ENCODE assay signal across 8 cellular contexts in genomic region chr4:20684852-20685763, GRCh38. TPM values are rescaled to one million over a fixed set of nuclear protein-coding genes. Genes with fewer than 3 reads are reported as not detected.
DNase-seq lines count a peak whose midpoint lies in the region; ATAC-seq, FAIRE-seq and TF ChIP-seq lines count a peak whose summit lies in the region.

No MANE protein-coding gene starts in this region.

- no peaks in the 10 kb centered on the region for H3K9me3 Mint-ChIP-seq in activated T-cell treated with anti-CD3 and anti-CD28 coated beads, Interleukin-2, amount 50 U/mL, for 72 hours

- intact Hi-C loops in testis (cut with DNase I; ENCODE audit: low total_unique reads): loop anchor here (10.0 kb wide), 1 partner anchor 140 kb away; no protein-coding TSS in a partner anchor

- CTCF ChIA-PET in RWPE1 (lab: Yijun Ruan, JAX): interaction anchor here (0.6 to 1.0 kb wide), 7 partner anchors 76 to 263 kb away, joined by 3 to 7 read pairs (median 3); no protein-coding TSS in a partner anchor

- no peak overlapping the region for H3K4me3 ChIP-seq in testis

- no peaks in the 10 kb centered on the region for H3K36me3 ChIP-seq in testis (ENCODE audit: low read depth, missing control alignments)

- no peak overlapping the region for H3K27ac Mint-ChIP-seq in T-helper 17 cell
- H3K27ac Mint-ChIP-seq in activated T-cell treated with anti-CD3 and anti-CD28 coated beads, Interleukin-2, amount 50 U/mL, for 72 hours: no peak overlapping the region

- no peaks in the 10 kb centered on the region for H3K4me1 ChIP-seq in testis

- POLR2A ChIA-PET in RWPE1 (lab: Yijun Ruan, JAX; ENCODE audit: low non-redundant PET): no interaction called here

- H3K9me3 ChIP-seq in testis: no peaks in the 10 kb centered on the region
- no peaks in the 10 kb centered on the region for H3K9me3 ChIP-seq in T-helper 17 cell (ENCODE audit: control insufficient read depth, low read length, poor library complexity, severe bottlenecking)

- TF ChIP-seq CTCF in RWPE1 (conservative IDR thresholded peaks at IDR 0.05; ENCODE audit: low read depth) (peak; percentile 66), testis (IDR thresholded peaks at IDR 0.05) (peak; percentile 50 to 69 (median 56))

- H3K27ac ChIP-seq in RWPE1 (no peak overlapping the region), testis (no peak overlapping the region)

- WGBS in testis, 2 donors: 40 to 43% methylated on average over 6 of the region's 6 CpGs

- no peaks in the 10 kb centered on the region for H3K36me3 Mint-ChIP-seq in T-helper 17 cell (ENCODE audit: low read depth)
- H3K36me3 Mint-ChIP-seq in activated T-cell treated with anti-CD3 and anti-CD28 coated beads, Interleukin-2, amount 50 U/mL, for 72 hours (ENCODE audit: insufficient read depth in 2 of 2): no peaks in the 10 kb centered on the region

- no peak for ATAC-seq in T-helper 17 cell
- no peak for ATAC-seq in activated T-cell treated with anti-CD3 and anti-CD28 coated beads, Interleukin-2, amount 50 U/mL, for 72 hours (replicated peaks in 1 of 2)

- peaks cover 2% of the 10 kb centered on the region for H3K4me1 Mint-ChIP-seq in T-helper 17 cell
- no peaks in the 10 kb centered on the region for H3K4me1 Mint-ChIP-seq in activated T-cell treated with anti-CD3 and anti-CD28 coated beads, Interleukin-2, amount 50 U/mL, for 72 hours (ENCODE audit: low read depth)

- no peaks in the 10 kb centered on the region for H3K27me3 ChIP-seq in testis

- DNase-seq in DMS 273 treated with DMSO at 0.1 percent for 48 hours (lab: John Stamatoyannopoulos, UW): peak; percentile 1
- peak; percentile 12 for DNase-seq in HPDE6-E6E7 (ENCODE audit: extremely low spot score)
- peak; percentile 11 for DNase-seq in RWPE1 (ENCODE audit: low spot score)
- peak in 1 of 2 donors; percentile 27 for DNase-seq in frontal cortex (ENCODE audit: low spot score in 2 of 2)
- no peak for DNase-seq in testis
- no peak for DNase-seq in T-helper 17 cell
- DNase-seq in NK-92 treated with Interleukin-12 subunit alpha and Interleukin-12 subunit beta, amount 100 ng/mL, for 24 hours (lab: John Stamatoyannopoulos, UW): no peak
- no peak for DNase-seq in activated T-cell treated with anti-CD3 and anti-CD28 coated beads, Interleukin-2, amount 50 U/mL, for 72 hours

- TF ChIP-seq POLR2A in testis (IDR thresholded peaks at IDR 0.05): no peak

- peak; percentile 97 for FAIRE-seq in frontal cortex (lab: Jason Lieb, UNC)

- peaks cover 28% of the 10 kb centered on the region for H3K27me3 Mint-ChIP-seq in T-helper 17 cell
- peaks cover 6% of the 10 kb centered on the region for H3K27me3 Mint-ChIP-seq in activated T-cell treated with anti-CD3 and anti-CD28 coated beads, Interleukin-2, amount 50 U/mL, for 72 hours (ENCODE audit: low read depth)

- no peak overlapping the region for H3K4me3 Mint-ChIP-seq in T-helper 17 cell
- no peak overlapping the region for H3K4me3 Mint-ChIP-seq in activated T-cell treated with anti-CD3 and anti-CD28 coated beads, Interleukin-2, amount 50 U/mL, for 72 hours

RNA-seq across cellular contexts. Expression of gene PACRGL, which starts 15.2 kb away (rescaled TPM):
- total RNA-seq in frontal cortex (53.8 TPM), testis (10 to 100 TPM; 53.9 to 90.8 TPM), T-helper 17 cell (10 to 100 TPM; 13.0 to 13.2 TPM)
- polyA plus RNA-seq in testis (ENCODE audit: insufficient read depth, low read depth, low replicate concordance): 109 TPM
- 1 to 10 TPM; 7.5 to 9.9 TPM for total RNA-seq in activated T-cell treated with anti-CD3 and anti-CD28 coated beads, Interleukin-2, amount 50 U/mL, for 72 hours

Comparison
In these comparisons a context has a peak if more than half of its experiments do, and no peak if none do; other contexts are left out.
1. DNase-seq: peak in DMS 273 treated with DMSO at 0.1 percent for 48 hours (single experiment), HPDE6-E6E7 (single experiment) and RWPE1 (single experiment); none in testis (single experiment), T-helper 17 cell (0 of 3), NK-92 treated with Interleukin-12 subunit alpha and Interleukin-12 subunit beta, amount 100 ng/mL, for 24 hours (single experiment) and activated T-cell treated with anti-CD3 and anti-CD28 coated beads, Interleukin-2, amount 50 U/mL, for 72 hours (0 of 2).